8 cellular contexts compared by ENCODE assay signal in the genomic region with DNA sequence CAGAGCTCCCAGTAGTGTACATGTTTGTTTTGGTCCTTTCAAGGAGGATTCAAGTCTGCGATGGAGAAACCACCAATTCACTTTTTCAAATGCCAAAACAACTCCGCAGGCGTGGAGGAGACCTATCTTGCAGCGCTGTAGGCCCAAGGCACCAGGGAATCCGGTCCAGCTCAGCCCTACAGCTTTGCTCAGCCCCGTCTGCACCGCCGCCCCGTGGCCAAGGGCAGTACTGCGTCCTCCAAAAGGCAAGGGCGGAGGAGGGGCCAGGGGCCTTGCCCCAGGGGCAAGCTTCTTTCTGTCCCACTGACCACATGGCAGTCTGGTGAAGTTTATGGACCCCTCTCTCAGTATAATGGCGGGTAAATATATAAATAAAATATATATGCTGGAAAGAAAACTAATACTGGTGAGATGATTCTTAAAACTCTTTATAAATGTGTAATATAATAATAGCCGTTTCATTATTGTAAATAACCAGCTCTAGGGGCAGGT. TPM values are rescaled to one million over a fixed set of nuclear protein-coding genes. Genes with fewer than 3 reads are reported as not detected.
DNase-seq lines count a peak whose midpoint lies in the region; ATAC-seq and TF ChIP-seq lines count a peak whose summit lies in the region.

No MANE protein-coding gene starts in this region.

- TF ChIP-seq CTCF in AG10803 (conservative IDR thresholded peaks at IDR 0.05; ENCODE audit: low read length): peak; percentile 97
- TF ChIP-seq CTCF in colonic mucosa (IDR thresholded peaks at IDR 0.05): peak; percentile 98
- peak; percentile 98 to 99 for TF ChIP-seq CTCF in left lung (IDR thresholded peaks at IDR 0.05)

- no peaks in the 10 kb centered on the region for H3K27me3 ChIP-seq in colonic mucosa
- no peaks in the 10 kb centered on the region for H3K27me3 ChIP-seq in left lung

- no peak overlapping the region for H3K27ac ChIP-seq in colonic mucosa
- H3K27ac ChIP-seq in left lung: peak overlapping the region in 1 of 2 donors; percentile 33

- H3K4me1 ChIP-seq in colonic mucosa (no peaks in the 10 kb centered on the region), left lung (peaks cover 10 to 11% of the 10 kb centered on the region in 2 donors)

- ATAC-seq in GM21717 (IDR thresholded peaks at IDR 0.05; ENCODE audit: unreplicated experiment): peak; percentile 59
- ATAC-seq in left lung: peak; percentile 98
- no peak for ATAC-seq in GM21447 (IDR thresholded peaks at IDR 0.05; ENCODE audit: unreplicated experiment)

- H3K36me3 ChIP-seq in colonic mucosa: no peaks in the 10 kb centered on the region
- no peaks in the 10 kb centered on the region for H3K36me3 ChIP-seq in left lung

- intact Hi-C loops in colonic mucosa (cut with DNase I) (loop anchor here (5.0 kb wide), 2 partner anchors 59 to 154 kb away; no protein-coding TSS in a partner anchor), left lung (cut with DNase I) (no loop called here)

- H3K4me3 ChIP-seq in AG10803 (ENCODE audit: low read length) (no peak overlapping the region), colonic mucosa (no peak overlapping the region), left lung (no peak overlapping the region)

- H3K9ac ChIP-seq in colonic mucosa (ENCODE audit: low read depth in 2 of 2, low read length in 2 of 2): no peak overlapping the region

- peak; percentile 70 for DNase-seq in AG10803 (ENCODE audit: low read depth)
- peak; percentile 5 to 70 for DNase-seq in NCI-H446 (lab: John Stamatoyannopoulos, UW)
- peak; percentile 89 for DNase-seq in activated CD4-positive, alpha-beta T cell treated with anti-CD3 and anti-CD28 coated beads for 48 hours
- peak; percentile 86 for DNase-seq in colonic mucosa
- DNase-seq in left lung: peak; percentile 80 to 96
- peak; percentile 68 to 88 for DNase-seq in stimulated activated CD4-positive, alpha-beta T cell treated with anti-CD3 and anti-CD28 coated beads, Interleukin-4, amount 100 ng/mL, for 48 hours (ENCODE audit: low read depth in 2 of 2)

- H3K9me3 ChIP-seq in colonic mucosa: no peaks in the 10 kb centered on the region
- H3K9me3 ChIP-seq in left lung: no peaks in the 10 kb centered on the region

RNA-seq across cellular contexts. Expression of gene CD300LG, which starts 0.7 kb away (rescaled TPM):
- total RNA-seq in colonic mucosa (under 1 TPM in 1 of 2 donors, not detected in 1; 0.32 TPM), left lung (1 to 10 TPM; 1.6 to 7.1 TPM)

RNA-seq across cellular contexts. Expression of gene MPP3, which starts 13.3 kb away (rescaled TPM):
- 1 to 10 TPM; 1.9 to 3.1 TPM for total RNA-seq in colonic mucosa
- total RNA-seq in left lung: 10 to 100 TPM; 14.4 to 17.9 TPM

Comparison
In these comparisons a context has a peak if more than half of its experiments do, and no peak if none do; other contexts are left out.
1. DNase-seq: peak in every context shown above with its lines; median percentile 89 in activated CD4-positive, alpha-beta T cell treated with anti-CD3 and anti-CD28 coated beads for 48 hours; 88 in left lung; 86 in colonic mucosa; 78 in stimulated activated CD4-positive, alpha-beta T cell treated with anti-CD3 and anti-CD28 coated beads, Interleukin-4, amount 100 ng/mL, for 48 hours; 70 in AG10803; 38 in NCI-H446.